29 cellular contexts compared by ENCODE assay signal in the genomic region with DNA sequence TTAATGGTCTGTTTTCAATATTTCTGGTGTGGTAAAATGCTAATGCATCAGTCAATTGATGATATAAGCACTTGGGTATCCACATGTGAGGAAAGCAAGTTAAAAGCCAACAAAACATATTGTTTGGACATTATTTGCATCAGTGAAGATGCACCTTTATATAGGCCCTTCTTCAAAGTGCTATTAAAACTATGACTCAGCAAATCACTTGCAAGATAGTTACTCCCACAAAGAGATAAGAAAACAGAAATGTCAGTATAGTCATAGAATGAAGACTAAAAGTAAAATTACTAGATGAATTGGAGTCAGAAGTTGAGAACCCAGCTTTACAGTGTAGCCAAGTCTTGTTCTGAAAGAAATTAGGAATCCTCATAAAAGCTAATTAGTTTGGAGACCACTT. TPM values are rescaled to one million over a fixed set of nuclear protein-coding genes. Genes with fewer than 3 reads are reported as not detected.
"Had no signal": no experiment of that assay in that cellular context is flagged by ENCODE, and none has a peak within 500 bp of the region (broad histone marks: within the 10 kb centered on the region; RNA-seq: fewer than 3 reads in every experiment).

No MANE protein-coding gene starts in this region.

- FAIRE-seq: islet of Langerhans, kidney, pancreas, small intestine, urothelium cell line had no signal

- H3K4me3 ChIP-seq: left lung, lower lobe of right lung, pancreas, prostate gland, sigmoid colon, spleen, suprapubic skin, thoracic aorta, tibial artery, upper lobe of right lung had no signal

- H3K36me3 ChIP-seq: left lung, lower lobe of right lung, pancreas, prostate gland, sigmoid colon, spleen, suprapubic skin, thoracic aorta, tibial artery, upper lobe of right lung had no signal

- ATAC-seq: left colon; left lung; lower lobe of right lung; naive thymus-derived CD8-positive, alpha-beta T cell; pancreas; right cardiac atrium; stimulated activated effector memory CD8-positive, alpha-beta T cell treated with anti-CD3 and anti-CD28 coated beads, Interleukin-12 subunit alpha, Interleukin-12 subunit beta, amount 100 ng/mL, for 72 hours; upper lobe of right lung had no signal

- H3K4me1 ChIP-seq: left lung, lower lobe of right lung, pancreas, prostate gland, sigmoid colon, spleen, suprapubic skin, tibial artery, upper lobe of right lung had no signal

- DNase-seq: hypothalamus; immature natural killer cell; kidney; left colon; left lung; lower lobe of right lung; mammary epithelial cell; mesenchymal stem cell; naive thymus-derived CD8-positive, alpha-beta T cell; nucleus accumbens; pancreas; posterior cingulate gyrus; retina; right cardiac atrium; sigmoid colon; small intestine; spleen; stimulated activated CD4-positive, alpha-beta T cell treated with anti-CD3 and anti-CD28 coated beads, Interleukin-4, amount 100 ng/mL, for 24 hours; stimulated activated naive CD4-positive, alpha-beta T cell; tibial artery; trophoblast cell; upper lobe of right lung had no signal

- H3K27me3 ChIP-seq: left lung, pancreas, sigmoid colon, spleen, suprapubic skin, tibial artery, upper lobe of right lung had no signal

- H3K9me3 ChIP-seq: pancreas, prostate gland, suprapubic skin, thoracic aorta, upper lobe of right lung had no signal

- H3K27ac ChIP-seq: left lung, lower lobe of right lung, pancreas, prostate gland, sigmoid colon, spleen, suprapubic skin, thoracic aorta, tibial artery, upper lobe of right lung had no signal

RNA-seq across cellular contexts. Expression of gene GRM1, which starts 14.6 kb away (rescaled TPM):
- total RNA-seq: left colon; mammary epithelial cell; mucosa of gallbladder; naive thymus-derived CD8-positive, alpha-beta T cell had no signal
- polyA plus RNA-seq: mammary epithelial cell; naive thymus-derived CD8-positive, alpha-beta T cell had no signal
